ENCODE assay signal across 9 cellular contexts in genomic region chr16:77951788-77952187, GRCh38.
A peak's percentile ranks its signal among the peaks of the same experiment; 100 is the strongest.
DNase-seq lines count a peak whose midpoint lies in the region; ATAC-seq, FAIRE-seq and TF ChIP-seq lines count a peak whose summit lies in the region.
"Had no signal": no experiment of that assay in that cellular context is flagged by ENCODE, and none has a peak within 500 bp of the region (broad histone marks: within the 10 kb centered on the region; RNA-seq: fewer than 3 reads in every experiment).

No MANE protein-coding gene starts in this region.

- H3K36me3 ChIP-seq in KMS-11 (ENCODE audit: insufficient read depth) (no peaks in the 10 kb centered on the region), HepG2 (replicated peaks in 1 of 2; ENCODE audit: control insufficient read depth in 1 of 2, insufficient read depth in 2 of 2, low read length in 2 of 2) (no peaks in the 10 kb centered on the region), aorta (ENCODE audit: control insufficient read depth in 1 of 2, insufficient read depth in 2 of 2, low read length in 1 of 2) (no peaks in the 10 kb centered on the region)
- H3K36me3 ChIP-seq in CD8-positive, alpha-beta T cell (ENCODE audit: insufficient read depth, low read length): no peaks in the 10 kb centered on the region

- TF ChIP-seq EP300 in HepG2 (IDR thresholded peaks at IDR 0.05; ENCODE audit: low read depth in 2 of 2, low read length in 2 of 2): no peak
- no peak for TF ChIP-seq EP300 in HepG2 (CRISPR knock-in tag; IDR thresholded peaks at IDR 0.05; ENCODE audit: borderline replicate concordance)

- in situ Hi-C loops in HepG2 (cut with HindIII; ENCODE audit: extremely low pct_ligation_motif_present, low pct_unique_long_range_greater_than_20kb): loop anchor here (25.0 kb wide), 2 partner anchors 164 to 714 kb away; partner anchors contain the start of gene VAT1L

- H3K27ac ChIP-seq in KMS-11 (no peak overlapping the region), HepG2 (ENCODE audit: extremely low read length, insufficient read depth, low read length) (no peak overlapping the region), aorta (ENCODE audit: low read depth in 1 of 2, low read length in 2 of 2) (no peak overlapping the region)
- no peak overlapping the region for H3K27ac ChIP-seq in CD8-positive, alpha-beta T cell (ENCODE audit: low read depth, low read length)

- H3K9me3 ChIP-seq in HepG2 (ENCODE audit: low read length) (no peaks in the 10 kb centered on the region), aorta (ENCODE audit: control insufficient read depth, low read length) (no peaks in the 10 kb centered on the region)
- H3K9me3 ChIP-seq in CD8-positive, alpha-beta T cell (ENCODE audit: low read length): no peaks in the 10 kb centered on the region

- peaks cover 23% of the 10 kb centered on the region for H3K27me3 Mint-ChIP-seq in CD8-positive, alpha-beta T cell (ENCODE audit: low read depth)

- no peak overlapping the region for H3K9ac ChIP-seq in KMS-11
- no peak overlapping the region for H3K9ac ChIP-seq in HepG2 (ENCODE audit: insufficient read depth, low read depth, low read length)

- no peak overlapping the region for H3K4me2 ChIP-seq in KMS-11
- H3K4me2 ChIP-seq in HepG2 (ENCODE audit: low read depth, low read length): no peak overlapping the region

- H3K79me2 ChIP-seq in KMS-11 (ENCODE audit: insufficient read depth, low read depth): no peaks in the 10 kb centered on the region
- no peaks in the 10 kb centered on the region for H3K79me2 ChIP-seq in HepG2 (ENCODE audit: insufficient read depth, low read length)

- no peaks in the 10 kb centered on the region for H4K20me1 ChIP-seq in KMS-11 (ENCODE audit: insufficient read depth)
- H4K20me1 ChIP-seq in HepG2 (ENCODE audit: insufficient read depth, low read length): no peaks in the 10 kb centered on the region

- intact Hi-C loops in HepG2 (cut with micrococcal nuclease; ENCODE audit: unreplicated experiment): loop anchor here (1.0 kb wide), 3 partner anchors 47 to 149 kb away; no protein-coding TSS in a partner anchor
- intact Hi-C loops in aorta (cut with DNase I): loop anchor here in 1 of 2 donors (10.0 kb wide), 1 partner anchor 53 kb away; no protein-coding TSS in a partner anchor
- intact Hi-C loops in CD8-positive, alpha-beta T cell (cut with DNase I, micrococcal nuclease): no loop called here

- no TSS peak for BruUV-seq in HepG2 (replicated peaks; lab: Mats Ljungman, UMichigan)

- H3K27me3 ChIP-seq in KMS-11 (ENCODE audit: insufficient read depth, low read depth) (no peaks in the 10 kb centered on the region), HepG2 (ENCODE audit: control insufficient read depth in 1 of 2, insufficient read depth in 2 of 2, low read length in 2 of 2) (peaks cover 0 to 20% of the 10 kb centered on the region in 2 experiments; a peak in 3 of 5 replicates), aorta (ENCODE audit: control insufficient read depth in 1 of 2, insufficient read depth in 2 of 2, low read length in 1 of 2) (no peaks in the 10 kb centered on the region)
- no peaks in the 10 kb centered on the region for H3K27me3 ChIP-seq in CD8-positive, alpha-beta T cell (ENCODE audit: insufficient read depth, low read length)

- no peaks in the 10 kb centered on the region for H3K36me3 Mint-ChIP-seq in CD8-positive, alpha-beta T cell
- H3K36me3 Mint-ChIP-seq: stimulated activated naive B cell treated with anti-CD40 and anti-IgM and Interleukin-4, amounts not matched to agents 10 μg/mL and 1 μg/mL and 100 μg/mL, for 72 hours had no signal

- no peak for TF ChIP-seq RAD21 in HepG2 (CRISPR knock-in tag; IDR thresholded peaks at IDR 0.05)

- no peak overlapping the region for H3K27ac Mint-ChIP-seq in CD8-positive, alpha-beta T cell
- H3K27ac Mint-ChIP-seq: stimulated activated naive B cell treated with anti-CD40 and anti-IgM and Interleukin-4, amounts not matched to agents 10 μg/mL and 1 μg/mL and 100 μg/mL, for 72 hours had no signal

- TF ChIP-seq CTCF in GM12874 (IDR thresholded peaks at IDR 0.05; ENCODE audit: insufficient read depth, low read depth, low read length) (peak; percentile 44; the same call in 1 of the 2 replicates), KMS-11 (conservative IDR thresholded peaks at IDR 0.05; ENCODE audit: low read depth, low read length) (peak; percentile 49), HepG2 (CRISPR knock-in tag; IDR thresholded peaks at IDR 0.05) (peak; percentile 57)
- TF ChIP-seq CTCF in CD8-positive, alpha-beta T cell (IDR thresholded peaks at IDR 0.05): no peak

- H3K4me1 ChIP-seq in KMS-11 (ENCODE audit: low read depth, poor library complexity, severe bottlenecking) (no peaks in the 10 kb centered on the region), HepG2 (ENCODE audit: insufficient read depth, low read length) (no peaks in the 10 kb centered on the region), aorta (ENCODE audit: control insufficient read depth in 1 of 2, insufficient read depth in 2 of 2, low read length in 2 of 2) (no peaks in the 10 kb centered on the region)
- H3K4me1 ChIP-seq in CD8-positive, alpha-beta T cell (ENCODE audit: insufficient read depth, low read length): no peaks in the 10 kb centered on the region

- H2AFZ ChIP-seq in KMS-11 (ENCODE audit: low read depth): no peak overlapping the region
- no peak overlapping the region for H2AFZ ChIP-seq in HepG2 (ENCODE audit: low read length)

- no peaks in the 10 kb centered on the region for H3K9me3 Mint-ChIP-seq in CD8-positive, alpha-beta T cell

- POLR2A ChIA-PET in HepG2 (lab: Yijun Ruan, JAX): no interaction called here
- POLR2A ChIA-PET in CD8-positive, alpha-beta T cell (lab: Charles Lee): interaction anchor here (1.2 kb wide), 1 partner anchor 10 kb away, joined by 4 read pairs; no protein-coding TSS in a partner anchor

- no peak overlapping the region for H3K4me3 Mint-ChIP-seq in CD8-positive, alpha-beta T cell
- H3K4me3 Mint-ChIP-seq: stimulated activated naive B cell treated with anti-CD40 and anti-IgM and Interleukin-4, amounts not matched to agents 10 μg/mL and 1 μg/mL and 100 μg/mL, for 72 hours had no signal

- TF ChIP-seq POLR2A in HepG2 (IDR thresholded peaks at IDR 0.05; ENCODE audit: insufficient read depth in 1 of 2, low read depth in 2 of 2, low read length in 2 of 2): no peak

- DNase-seq in SK-N-DZ (ENCODE audit: low spot score): peak; percentile 64
- DNase-seq in HepG2 (ENCODE audit: low spot score): peak; percentile 50
- no peak for DNase-seq in stimulated activated naive CD8-positive, alpha-beta T cell treated with anti-CD3 and anti-CD28 coated beads, Interleukin-15, Interleukin-2, amounts not matched to agents 100 U/mL and 50 U/mL, for 24 hours
- DNase-seq in COLO829 (ENCODE audit: low spot score): no peak
- DNase-seq in aorta: no peak
- DNase-seq in CD8-positive, alpha-beta T cell: no peak
- DNase-seq: stimulated activated naive B cell treated with anti-CD40 and anti-IgM and Interleukin-4, amounts not matched to agents 10 μg/mL and 1 μg/mL and 100 μg/mL, for 72 hours had no signal

- WGBS in HepG2 (ENCODE audit: low lambda C conversion rate): 0% methylated on average over 2 of the region's 2 CpGs
- 39 to 46% methylated on average over 2 of the region's 2 CpGs for WGBS in aorta, 2 donors

- no peaks in the 10 kb centered on the region for H3K4me1 Mint-ChIP-seq in CD8-positive, alpha-beta T cell (ENCODE audit: low read depth)
- H3K4me1 Mint-ChIP-seq: stimulated activated naive B cell treated with anti-CD40 and anti-IgM and Interleukin-4, amounts not matched to agents 10 μg/mL and 1 μg/mL and 100 μg/mL, for 72 hours had no signal

- ATAC-seq in HepG2 (peak; percentile 83), aorta (ENCODE audit: low FRiP score) (no peak)
- ATAC-seq in stimulated activated naive CD8-positive, alpha-beta T cell treated with anti-CD3 and anti-CD28 coated beads, Interleukin-15, Interleukin-2, amounts not matched to agents 100 U/mL and 50 U/mL, for 24 hours: no peak
- ATAC-seq in CD8-positive, alpha-beta T cell: no peak

- peak; percentile 34 for FAIRE-seq in HepG2 (lab: Jason Lieb, UNC)

- CTCF ChIA-PET in HepG2 (lab: Yijun Ruan, JAX; ENCODE audit: low intra/inter-chr PET ratio, low total read pairs): no interaction called here
- CTCF ChIA-PET in CD8-positive, alpha-beta T cell (lab: Charles Lee): interaction anchor here (0.7 kb wide), 1 partner anchor 8 kb away, joined by 3 read pairs; no protein-coding TSS in a partner anchor

- no peak overlapping the region for H3K4me3 ChIP-seq in KMS-11 (IDR thresholded peaks at IDR 0.05; ENCODE audit: insufficient read depth, low read depth, low read length)
- H3K4me3 ChIP-seq in HepG2 (replicated peaks in 1 of 3; ENCODE audit: insufficient read depth in 1 of 3, low read depth in 2 of 3, low read length in 3 of 3): no peak overlapping the region
- no peak overlapping the region for H3K4me3 ChIP-seq in aorta (ENCODE audit: low read length in 2 of 2)
- H3K4me3 ChIP-seq in CD8-positive, alpha-beta T cell (ENCODE audit: low read depth, low read length): no peak overlapping the region

TF ChIP-seq in HepG2, 621 proteins besides CTCF, POLR2A, EP300 and RAD21:
- no peak for TF ChIP-seq ZNF205 (CRISPR knock-in tag; IDR thresholded peaks at IDR 0.05)
- TF ChIP-seq STAG1 (CRISPR knock-in tag; IDR thresholded peaks at IDR 0.05): peak; percentile 58
- no peak for TF ChIP-seq GTF3A (CRISPR knock-in tag; conservative IDR thresholded peaks at IDR 0.05)
- TF ChIP-seq RFX5 (IDR thresholded peaks at IDR 0.05; ENCODE audit: low read depth, low read length): peak; percentile 20; the same call in 1 of the 2 replicates
- peak; percentile 40; the same call in 1 of the 2 replicates for TF ChIP-seq SMC3 (IDR thresholded peaks at IDR 0.05; ENCODE audit: low read length)
- TF ChIP-seq MXI1 (IDR thresholded peaks at IDR 0.05; ENCODE audit: borderline replicate concordance, low read depth, low read length): no peak

Comparison
In these comparisons a context has a peak if more than half of its experiments do, and no peak if none do; other contexts are left out.
1. DNase-seq: peak in SK-N-DZ (single experiment) and HepG2 (single experiment); none in stimulated activated naive CD8-positive, alpha-beta T cell treated with anti-CD3 and anti-CD28 coated beads, Interleukin-15, Interleukin-2, amounts not matched to agents 100 U/mL and 50 U/mL, for 24 hours (single experiment), COLO829 (single experiment), aorta (0 of 2) and CD8-positive, alpha-beta T cell (0 of 7).